In the genomic region with DNA sequence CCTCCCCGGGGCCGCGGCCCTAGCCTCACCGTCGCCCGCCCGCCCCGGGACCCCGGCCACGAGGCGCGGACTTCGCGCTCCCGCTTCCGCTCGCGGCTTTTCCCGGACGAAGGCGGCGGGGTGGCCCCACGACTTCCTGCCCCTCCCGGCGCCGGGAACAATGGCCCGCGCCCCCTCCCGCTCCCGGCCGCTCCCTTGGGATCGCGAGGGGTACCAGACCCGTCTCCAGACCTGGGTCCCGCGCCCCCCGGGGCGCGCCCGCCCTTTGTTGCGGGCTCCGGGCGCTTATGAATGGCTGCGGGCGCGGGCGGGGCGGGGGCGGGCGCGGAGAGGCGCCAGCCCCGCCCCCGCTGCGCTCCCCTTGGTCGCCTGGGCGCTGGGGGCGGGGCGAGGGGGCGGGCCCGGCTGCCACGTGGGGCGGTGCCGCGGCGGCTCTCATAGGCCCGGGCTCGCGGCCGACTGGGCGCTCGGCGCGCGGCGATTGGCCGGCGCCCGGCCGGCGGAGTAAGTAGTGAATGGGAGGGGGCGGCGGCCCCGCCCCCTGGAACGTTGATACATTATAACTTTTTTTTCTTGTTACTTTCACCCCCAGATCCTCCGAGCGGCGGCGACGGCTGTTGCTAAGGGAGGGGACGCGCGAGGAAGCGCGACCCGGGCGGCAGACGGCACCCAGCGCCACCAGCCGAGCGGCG, we compare ENCODE assay signal across 8 cellular contexts. TPM values are rescaled to one million over a fixed set of nuclear protein-coding genes. Genes with fewer than 3 reads are reported as not detected.
DNase-seq lines count a peak whose midpoint lies in the region; ATAC-seq and TF ChIP-seq lines count a peak whose summit lies in the region.

No MANE protein-coding gene starts in this region.

- CTCF ChIA-PET in activated CD4-positive, alpha-beta T cell treated with anti-CD3 and anti-CD28 coated beads for 36 hours (lab: Charles Lee): interaction anchor here (1.0 kb wide), 1 partner anchor 17 kb away, joined by 3 read pairs; no protein-coding TSS in a partner anchor

- H3K4me3 Mint-ChIP-seq in activated CD4-positive, alpha-beta T cell treated with anti-CD3 and anti-CD28 coated beads for 36 hours: peak overlapping the region; percentile 73

- ATAC-seq in HG03378 (IDR thresholded peaks at IDR 0.05; ENCODE audit: unreplicated experiment): peak; percentile 34
- ATAC-seq in activated CD4-positive, alpha-beta T cell treated with anti-CD3 and anti-CD28 coated beads for 36 hours: peak; percentile 53

- intact Hi-C loops in activated CD4-positive, alpha-beta T cell treated with anti-CD3 and anti-CD28 coated beads for 36 hours (cut with DNase I, micrococcal nuclease): loop anchor here (1.0 to 10.0 kb wide), 14 partner anchors 11 to 614 kb away; partner anchors contain the start of genes ARHGAP45 (in 1 of the 2), ARID3A (in 1 of the 2), CIRBP (in 1 of the 2) and DAZAP1 (in 1 of the 2)

- peak overlapping the region; percentile 81 for H3K27ac ChIP-seq in cingulate gyrus (ENCODE audit: low read depth, low read length)

- peaks cover 9% of the 10 kb centered on the region for H3K4me1 Mint-ChIP-seq in activated CD4-positive, alpha-beta T cell treated with anti-CD3 and anti-CD28 coated beads for 36 hours

- no peak overlapping the region for H3K27ac Mint-ChIP-seq in activated CD4-positive, alpha-beta T cell treated with anti-CD3 and anti-CD28 coated beads for 36 hours

- peak; percentile 87 for TF ChIP-seq POLR2A in GM19193 (IDR thresholded peaks at IDR 0.05; ENCODE audit: extremely low read depth, insufficient read depth, insufficient read length)

- POLR2A ChIA-PET in activated CD4-positive, alpha-beta T cell treated with anti-CD3 and anti-CD28 coated beads for 36 hours (lab: Charles Lee): interaction anchor here (1.2 kb wide), 1 partner anchor 20 kb away, joined by 4 read pairs; the partner anchor contains the start of gene CIRBP

- H3K36me3 Mint-ChIP-seq in activated CD4-positive, alpha-beta T cell treated with anti-CD3 and anti-CD28 coated beads for 36 hours (ENCODE audit: low read depth): peaks cover 23% of the 10 kb centered on the region

- no peaks in the 10 kb centered on the region for H3K27me3 Mint-ChIP-seq in activated CD4-positive, alpha-beta T cell treated with anti-CD3 and anti-CD28 coated beads for 36 hours

- DNase-seq in AG09319 (ENCODE audit: extremely low read depth, low read depth) (peak; percentile 95), NCI-H524 (lab: John Stamatoyannopoulos, UW) (peak; percentile 92 to 95), left kidney (ENCODE audit: low read depth, low spot score) (peak; percentile 98)
- peak; percentile 97 for DNase-seq in activated CD4-positive, alpha-beta T cell treated with anti-CD3 and anti-CD28 coated beads for 36 hours
- DNase-seq in stimulated activated CD4-positive, alpha-beta T cell treated with anti-CD3 and anti-CD28 coated beads, Interleukin-1b, Interleukin-23, amount 100 ng/mL, for 48 hours: peak; percentile 93

- TF ChIP-seq CTCF in AG09319 (IDR thresholded peaks at IDR 0.05; ENCODE audit: low read depth, low read length): no peak

- no peaks in the 10 kb centered on the region for H3K9me3 Mint-ChIP-seq in activated CD4-positive, alpha-beta T cell treated with anti-CD3 and anti-CD28 coated beads for 36 hours (ENCODE audit: low read depth)

RNA-seq across cellular contexts. Expression of gene MIDN, which starts 1.1 kb away (rescaled TPM):
- total RNA-seq in activated CD4-positive, alpha-beta T cell treated with anti-CD3 and anti-CD28 coated beads for 36 hours: 10 to 100 TPM; 46.5 to 47.9 TPM

RNA-seq across cellular contexts. Expression of gene ATP5F1D, which starts 7.9 kb away (rescaled TPM):
- total RNA-seq in activated CD4-positive, alpha-beta T cell treated with anti-CD3 and anti-CD28 coated beads for 36 hours: 100 to 1,000 TPM; 161 to 180 TPM

RNA-seq across cellular contexts. Expression of gene CBARP, which starts 11.6 kb away (rescaled TPM):
- total RNA-seq in activated CD4-positive, alpha-beta T cell treated with anti-CD3 and anti-CD28 coated beads for 36 hours: 1 to 10 TPM in 1 of 2 experiments, under 1 TPM in 1; 0.82 to 1.1 TPM

RNA-seq across cellular contexts. Expression of gene CIRBP, which starts 19.7 kb away (rescaled TPM):
- 100 to 1,000 TPM; 123 to 188 TPM for total RNA-seq in activated CD4-positive, alpha-beta T cell treated with anti-CD3 and anti-CD28 coated beads for 36 hours

RNA-seq across cellular contexts. Expression of gene FAM174C, which starts 25.9 kb away (rescaled TPM):
- 10 to 100 TPM; 75.3 to 88.3 TPM for total RNA-seq in activated CD4-positive, alpha-beta T cell treated with anti-CD3 and anti-CD28 coated beads for 36 hours

Comparison
In these comparisons a context has a peak if more than half of its experiments do, and no peak if none do; other contexts are left out.
1. Peak in every context shown above with its lines: DNase-seq, ATAC-seq and H3K27ac ChIP-seq.